1 cellular context compared by ENCODE assay signal in genomic region chr19:56120002-56120370, GRCh38.
TF ChIP-seq lines count a peak whose summit lies in the region.

No MANE protein-coding gene starts in this region.

TF ChIP-seq in HepG2, 621 proteins besides CTCF, POLR2A, EP300 and RAD21 (continues in another document):
- TF ChIP-seq MTF2 (CRISPR knock-in tag; IDR thresholded peaks at IDR 0.05; ENCODE audit: borderline replicate concordance): no peak; the same call in 1 of the 2 replicates
- no peak for TF ChIP-seq SP4 (CRISPR knock-in tag; IDR thresholded peaks at IDR 0.05)
- no peak for TF ChIP-seq TEAD3 (CRISPR knock-in tag; optimal IDR thresholded peaks at IDR 0.05; ENCODE audit: borderline replicate concordance)
- TF ChIP-seq ONECUT2 (CRISPR knock-in tag; IDR thresholded peaks at IDR 0.05): no peak
- TF ChIP-seq USF2 (IDR thresholded peaks at IDR 0.05; ENCODE audit: low read depth, low read length): no peak
- TF ChIP-seq USF2 (CRISPR knock-in tag; IDR thresholded peaks at IDR 0.05; ENCODE audit: borderline replicate concordance): no peak
- TF ChIP-seq MED1 (CRISPR knock-in tag; IDR thresholded peaks at IDR 0.05): no peak
- no peak for TF ChIP-seq MYC (CRISPR knock-in tag; IDR thresholded peaks at IDR 0.05; ENCODE audit: borderline replicate concordance)
- no peak for TF ChIP-seq ZNF790 (CRISPR knock-in tag; IDR thresholded peaks at IDR 0.05; ENCODE audit: borderline replicate concordance)
- TF ChIP-seq ZNF776 (CRISPR knock-in tag; IDR thresholded peaks at IDR 0.05): no peak
- no peak for TF ChIP-seq ZNF484 (CRISPR knock-in tag; IDR thresholded peaks at IDR 0.05; ENCODE audit: borderline replicate concordance, low read depth)
- TF ChIP-seq ZBTB1 (CRISPR knock-in tag; IDR thresholded peaks at IDR 0.05; ENCODE audit: borderline replicate concordance): no peak
- TF ChIP-seq ZNF713 (CRISPR knock-in tag; IDR thresholded peaks at IDR 0.05): no peak
- TF ChIP-seq KDM5A (IDR thresholded peaks at IDR 0.05; ENCODE audit: borderline replicate concordance, low read length): peak; percentile 6; the same call in 1 of the 2 replicates
- TF ChIP-seq SIX4 (CRISPR knock-in tag; IDR thresholded peaks at IDR 0.05): no peak
- TF ChIP-seq SMAD3 (CRISPR knock-in tag; IDR thresholded peaks at IDR 0.05): no peak
- TF ChIP-seq ZNF430 (CRISPR knock-in tag; IDR thresholded peaks at IDR 0.05): no peak
- TF ChIP-seq SALL2 (CRISPR knock-in tag; IDR thresholded peaks at IDR 0.05): 0 out of 2 replicates have a peak, but pooled peaks have one; percentile 25
- TF ChIP-seq ZFP91 (CRISPR knock-in tag; IDR thresholded peaks at IDR 0.05; ENCODE audit: borderline replicate concordance): peak; percentile 61; the same call in 1 of the 2 replicates
- no peak for TF ChIP-seq ZNF691 (CRISPR knock-in tag; IDR thresholded peaks at IDR 0.05; ENCODE audit: borderline replicate concordance, low read depth)
- no peak for TF ChIP-seq ZNF383 (CRISPR knock-in tag; IDR thresholded peaks at IDR 0.05; ENCODE audit: borderline replicate concordance)
- TF ChIP-seq CSRNP1 (CRISPR knock-in tag; IDR thresholded peaks at IDR 0.05): no peak
- no peak for TF ChIP-seq EEA1 (CRISPR knock-in tag; IDR thresholded peaks at IDR 0.05; ENCODE audit: borderline replicate concordance)
- no peak for TF ChIP-seq KLF13 (CRISPR knock-in tag; IDR thresholded peaks at IDR 0.05)
- TF ChIP-seq FOXM1 (CRISPR knock-in tag; IDR thresholded peaks at IDR 0.05): no peak
- TF ChIP-seq ZBTB37 (CRISPR knock-in tag; IDR thresholded peaks at IDR 0.05): no peak
- no peak for TF ChIP-seq BRCA1 (CRISPR knock-in tag; IDR thresholded peaks at IDR 0.05)
- no peak for TF ChIP-seq TERF1 (CRISPR knock-in tag; IDR thresholded peaks at IDR 0.05)
- no peak for TF ChIP-seq MAZ (IDR thresholded peaks at IDR 0.05; ENCODE audit: borderline replicate concordance, low read depth, low read length)
- no peak for TF ChIP-seq MAZ (CRISPR knock-in tag; IDR thresholded peaks at IDR 0.05; ENCODE audit: low read depth)
- TF ChIP-seq ZNF446 (CRISPR knock-in tag; IDR thresholded peaks at IDR 0.05): no peak
- no peak for TF ChIP-seq GTF3A (CRISPR knock-in tag; conservative IDR thresholded peaks at IDR 0.05)
- no peak for TF ChIP-seq RFXANK (CRISPR knock-in tag; IDR thresholded peaks at IDR 0.05)
- no peak for TF ChIP-seq ZNF335 (CRISPR knock-in tag; IDR thresholded peaks at IDR 0.05)
- no peak for TF ChIP-seq ZNF780A (CRISPR knock-in tag; IDR thresholded peaks at IDR 0.05)
- TF ChIP-seq NFE2L1 (CRISPR knock-in tag; IDR thresholded peaks at IDR 0.05; ENCODE audit: borderline replicate concordance): no peak
- TF ChIP-seq ZSCAN12 (CRISPR knock-in tag; IDR thresholded peaks at IDR 0.05): no peak
- no peak for TF ChIP-seq ZNF619 (CRISPR knock-in tag; IDR thresholded peaks at IDR 0.05)
- no peak for TF ChIP-seq CREBL2 (CRISPR knock-in tag; IDR thresholded peaks at IDR 0.05; ENCODE audit: borderline replicate concordance)
- no peak for TF ChIP-seq ZNF367 (CRISPR knock-in tag; IDR thresholded peaks at IDR 0.05; ENCODE audit: borderline replicate concordance)
- no peak for TF ChIP-seq HOXA7 (CRISPR knock-in tag; IDR thresholded peaks at IDR 0.05)
- no peak for TF ChIP-seq HOXA3 (CRISPR knock-in tag; IDR thresholded peaks at IDR 0.05)
- TF ChIP-seq STAT6 (CRISPR knock-in tag; IDR thresholded peaks at IDR 0.05; ENCODE audit: borderline replicate concordance): peak; percentile 50; the same call in 1 of the 2 replicates
- TF ChIP-seq ZNF136 (CRISPR knock-in tag; IDR thresholded peaks at IDR 0.05; ENCODE audit: low read depth): no peak
- TF ChIP-seq AGO1 (IDR thresholded peaks at IDR 0.05; ENCODE audit: low read depth, low read length, poor library complexity, severe bottlenecking): no peak
- TF ChIP-seq SOX13 (IDR thresholded peaks at IDR 0.05): no peak
- TF ChIP-seq SOX13 (CRISPR knock-in tag; conservative IDR thresholded peaks at IDR 0.05 in 1 of 2, IDR thresholded peaks at IDR 0.05 in 1 of 2): no peak
- no peak for TF ChIP-seq ZNF329 (CRISPR knock-in tag; IDR thresholded peaks at IDR 0.05; ENCODE audit: low read depth)
- no peak for TF ChIP-seq ZNF558 (CRISPR knock-in tag; IDR thresholded peaks at IDR 0.05; ENCODE audit: borderline replicate concordance)
- no peak for TF ChIP-seq ZBTB44 (CRISPR knock-in tag; IDR thresholded peaks at IDR 0.05)
- TF ChIP-seq HES4 (CRISPR knock-in tag; IDR thresholded peaks at IDR 0.05; ENCODE audit: borderline replicate concordance): no peak
- no peak for TF ChIP-seq ZNF678 (CRISPR knock-in tag; IDR thresholded peaks at IDR 0.05)
- TF ChIP-seq HIC2 (CRISPR knock-in tag; IDR thresholded peaks at IDR 0.05; ENCODE audit: low read depth): no peak
- no peak for TF ChIP-seq ATF2 (CRISPR knock-in tag; IDR thresholded peaks at IDR 0.05)
- no peak for TF ChIP-seq IKZF1 (IDR thresholded peaks at IDR 0.05)
- TF ChIP-seq XBP1 (CRISPR knock-in tag; IDR thresholded peaks at IDR 0.05): no peak
- TF ChIP-seq CHCHD3 (CRISPR knock-in tag; IDR thresholded peaks at IDR 0.05): no peak
- TF ChIP-seq ZNF816 (CRISPR knock-in tag; IDR thresholded peaks at IDR 0.05; ENCODE audit: borderline replicate concordance): no peak
